1 cellular context compared by ENCODE assay signal in genomic region chr19:53782698-53783097, GRCh38.
A peak's percentile ranks its signal among the peaks of the same experiment; 100 is the strongest.
TF ChIP-seq lines count a peak whose summit lies in the region.

No MANE protein-coding gene starts in this region.

TF ChIP-seq in H1, 55 proteins besides CTCF, POLR2A, EP300 and RAD21:
- peak; percentile 34; the same call in 1 of the 2 replicates for TF ChIP-seq TEAD4 (IDR thresholded peaks at IDR 0.05; ENCODE audit: low read depth, low read length)
- TF ChIP-seq NANOG (IDR thresholded peaks at IDR 0.05; ENCODE audit: insufficient read depth, low read depth, low read length, poor library complexity, severe bottlenecking) = peak; percentile 93
- TF ChIP-seq POU5F1 (IDR thresholded peaks at IDR 0.05; ENCODE audit: low read depth, low read length) = peak; percentile 97
- TF ChIP-seq, protein P1, sequence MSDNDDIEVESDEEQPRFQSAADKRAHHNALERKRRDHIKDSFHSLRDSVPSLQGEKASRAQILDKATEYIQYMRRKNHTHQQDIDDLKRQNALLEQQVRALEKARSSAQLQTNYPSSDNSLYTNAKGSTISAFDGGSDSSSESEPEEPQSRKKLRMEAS (IDR thresholded peaks at IDR 0.05) = no peak
- TF ChIP-seq SAP30 (IDR thresholded peaks at IDR 0.05; ENCODE audit: insufficient read depth, insufficient replicate concordance, low read length) = no peak
- TF ChIP-seq, protein P2, sequence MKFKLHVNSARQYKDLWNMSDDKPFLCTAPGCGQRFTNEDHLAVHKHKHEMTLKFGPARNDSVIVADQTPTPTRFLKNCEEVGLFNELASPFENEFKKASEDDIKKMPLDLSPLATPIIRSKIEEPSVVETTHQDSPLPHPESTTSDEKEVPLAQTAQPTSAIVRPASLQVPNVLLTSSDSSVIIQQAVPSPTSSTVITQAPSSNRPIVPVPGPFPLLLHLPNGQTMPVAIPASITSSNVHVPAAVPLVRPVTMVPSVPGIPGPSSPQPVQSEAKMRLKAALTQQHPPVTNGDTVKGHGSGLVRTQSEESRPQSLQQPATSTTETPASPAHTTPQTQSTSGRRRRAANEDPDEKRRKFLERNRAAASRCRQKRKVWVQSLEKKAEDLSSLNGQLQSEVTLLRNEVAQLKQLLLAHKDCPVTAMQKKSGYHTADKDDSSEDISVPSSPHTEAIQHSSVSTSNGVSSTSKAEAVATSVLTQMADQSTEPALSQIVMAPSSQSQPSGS (IDR thresholded peaks at IDR 0.05; ENCODE audit: low read length) = peak; percentile 84; the same call in 1 of the 2 replicates
- peak; percentile 20; the same call in 1 of the 2 replicates for TF ChIP-seq MAFK (IDR thresholded peaks at IDR 0.05; ENCODE audit: low read depth, low read length)
- no peak for TF ChIP-seq CHD2 (IDR thresholded peaks at IDR 0.05; ENCODE audit: low read length)
- TF ChIP-seq BACH1 (IDR thresholded peaks at IDR 0.05; ENCODE audit: low read length) = peak; percentile 80
- no peak for TF ChIP-seq TBP (IDR thresholded peaks at IDR 0.05; ENCODE audit: low read depth, low read length)
- 0 out of 2 replicates have a peak, but pooled peaks have one; percentile 44 for TF ChIP-seq CEBPB (IDR thresholded peaks at IDR 0.05; ENCODE audit: low read depth, low read length)
- TF ChIP-seq CHD7 (IDR thresholded peaks at IDR 0.05; ENCODE audit: insufficient replicate concordance, low read length) = peak; percentile 70
- no peak for TF ChIP-seq HDAC6 (IDR thresholded peaks at IDR 0.05; ENCODE audit: low read depth, low read length)
- TF ChIP-seq HDAC2 (IDR thresholded peaks at IDR 0.05; ENCODE audit: borderline replicate concordance in 1 of 2, low read depth in 2 of 2, low read length in 2 of 2) = peak in 1 of 2 experiments; percentile 88; a peak in 1 of 4 replicates
- TF ChIP-seq BCL11A (IDR thresholded peaks at IDR 0.05; ENCODE audit: low read depth in 2 of 2, low read length in 2 of 2) = peak; percentile 14 to 77
- peak; percentile 74; the same call in 1 of the 2 replicates for TF ChIP-seq SP1 (IDR thresholded peaks at IDR 0.05; ENCODE audit: low read depth, low read length)
- no peak for TF ChIP-seq TCF12 (IDR thresholded peaks at IDR 0.05; ENCODE audit: low read depth, low read length)
TF ChIP-seq in H1: peak in this region for 11.
